14 cellular contexts compared by ENCODE assay signal in the genomic region with DNA sequence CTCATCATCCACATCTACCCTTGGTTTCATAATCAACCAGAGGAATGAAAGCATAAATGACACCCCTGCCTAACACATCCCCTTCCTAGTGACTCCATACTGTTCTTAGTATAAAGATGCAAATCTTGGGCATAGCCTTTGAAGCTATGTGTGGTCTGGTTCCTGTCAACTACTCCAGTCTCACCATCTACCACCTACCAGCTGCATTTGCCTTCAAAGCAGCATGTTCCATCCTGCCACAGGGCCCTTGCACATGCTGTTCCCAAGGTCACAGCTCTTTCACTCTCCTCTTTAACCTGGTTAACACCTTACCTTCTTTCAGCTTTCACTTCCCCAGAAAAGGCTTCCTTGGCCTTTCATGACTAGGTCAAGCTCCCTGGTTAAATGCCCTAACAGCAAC.
A peak's percentile ranks its signal among the peaks of the same experiment; 100 is the strongest.
DNase-seq lines count a peak whose midpoint lies in the region; ATAC-seq, FAIRE-seq and TF ChIP-seq lines count a peak whose summit lies in the region.
"Had no signal": no experiment of that assay in that cellular context is flagged by ENCODE, and none has a peak within 500 bp of the region (broad histone marks: within the 10 kb centered on the region; RNA-seq: fewer than 3 reads in every experiment).

No MANE protein-coding gene starts in this region.

- H3K9me3 ChIP-seq in DND-41 (ENCODE audit: insufficient read depth, low read length, severe bottlenecking) (no peaks in the 10 kb centered on the region), esophagus muscularis mucosa (no peaks in the 10 kb centered on the region)
- H3K9me3 ChIP-seq: gastroesophageal sphincter had no signal

- H2AFZ ChIP-seq in DND-41 (ENCODE audit: low read depth, low read length) = no peak overlapping the region

- peak overlapping the region; percentile 87 for H3K27ac Mint-ChIP-seq in activated T-helper 1 cell treated with anti-CD3 and anti-CD28 coated beads, Interleukin-12 subunit alpha, Interleukin-12 subunit beta, Interleukin-2, Interleukin-4 antibody, amounts not matched to agents 30 ng/mL and 10 ng/mL and 1 ng/mL, durations not matched to agents 14 hours and 24 hours and 36 hours

- peaks cover 6% of the 10 kb centered on the region for H3K9me3 Mint-ChIP-seq in activated T-helper 1 cell treated with anti-CD3 and anti-CD28 coated beads, Interleukin-12 subunit alpha, Interleukin-12 subunit beta, Interleukin-2, Interleukin-4 antibody, amounts not matched to agents 30 ng/mL and 10 ng/mL and 1 ng/mL, durations not matched to agents 14 hours and 24 hours and 36 hours
- H3K9me3 Mint-ChIP-seq: neural crest cell had no signal

- no peak for TF ChIP-seq POLR2A in esophagus muscularis mucosa (IDR thresholded peaks at IDR 0.05; ENCODE audit: low read depth)

- intact Hi-C loops in activated T-helper 1 cell treated with anti-CD3 and anti-CD28 coated beads, Interleukin-12 subunit alpha, Interleukin-12 subunit beta, Interleukin-2, Interleukin-4 antibody, amounts not matched to agents 30 ng/mL and 10 ng/mL and 1 ng/mL, durations not matched to agents 14 hours and 24 hours and 36 hours (cut with micrococcal nuclease) = loop anchor here (1.0 kb wide), 3 partner anchors 14 to 64 kb away; no protein-coding TSS in a partner anchor
- intact Hi-C loops in esophagus muscularis mucosa (cut with DNase I) = no loop called here

- peak; percentile 47 for DNase-seq in DND-41
- DNase-seq in GM18507 (ENCODE audit: extremely low spot score, insufficient read length, low read depth) = no peak
- no peak for DNase-seq in activated T-helper 1 cell treated with anti-CD3 and anti-CD28 coated beads, Interleukin-12 subunit alpha, Interleukin-12 subunit beta, Interleukin-2, Interleukin-4 antibody, amounts not matched to agents 30 ng/mL and 10 ng/mL and 1 ng/mL, durations not matched to agents 14 hours and 24 hours and 36 hours (ENCODE audit: low spot score)
- peak in 3 of 4 experiments; percentile 26 to 41 (median 32) for DNase-seq in stimulated activated CD4-positive, alpha-beta T cell treated with anti-CD3 and anti-CD28 coated beads, Interleukin-1b, Interleukin-23, amount 100 ng/mL, for 24 hours (ENCODE audit: low read depth in 4 of 4, low spot score in 1 of 4)
- no peak for DNase-seq in esophagus muscularis mucosa (ENCODE audit: extremely low spot score)
- DNase-seq: C1 segment of cervical spinal cord, NCI-H1417 treated with DMSO at 0.1 percent for 48 hours, NCI-H2227 treated with DMSO at 0.1 percent for 48 hours, Right ventricle myocardium superior had no signal

- H3K79me2 ChIP-seq in DND-41 (ENCODE audit: insufficient read depth, low read length) = peaks cover 23% of the 10 kb centered on the region

- H3K4me3 Mint-ChIP-seq in activated T-helper 1 cell treated with anti-CD3 and anti-CD28 coated beads, Interleukin-12 subunit alpha, Interleukin-12 subunit beta, Interleukin-2, Interleukin-4 antibody, amounts not matched to agents 30 ng/mL and 10 ng/mL and 1 ng/mL, durations not matched to agents 14 hours and 24 hours and 36 hours = peak overlapping the region; percentile 19
- H3K4me3 Mint-ChIP-seq: neural crest cell had no signal

- FAIRE-seq in GM18507 (lab: Jason Lieb, UNC) = peak; percentile 54

- no peak overlapping the region for H3K9ac ChIP-seq in DND-41 (ENCODE audit: low read depth, low read length)
- H3K9ac ChIP-seq: KMS-11 had no signal

- no peak for TF ChIP-seq CTCF in DND-41 (IDR thresholded peaks at IDR 0.05; ENCODE audit: borderline replicate concordance, extremely low read depth, low read length, poor library complexity, severe bottlenecking)
- TF ChIP-seq CTCF in esophagus muscularis mucosa (IDR thresholded peaks at IDR 0.05) = no peak

- H3K27me3 Mint-ChIP-seq in activated T-helper 1 cell treated with anti-CD3 and anti-CD28 coated beads, Interleukin-12 subunit alpha, Interleukin-12 subunit beta, Interleukin-2, Interleukin-4 antibody, amounts not matched to agents 30 ng/mL and 10 ng/mL and 1 ng/mL, durations not matched to agents 14 hours and 24 hours and 36 hours (ENCODE audit: insufficient read depth) = no peaks in the 10 kb centered on the region

- H3K4me2 ChIP-seq in DND-41 (ENCODE audit: insufficient read depth, low read length) = no peak overlapping the region
- H3K4me2 ChIP-seq: KMS-11 had no signal

- H3K27me3 ChIP-seq in DND-41 (ENCODE audit: insufficient read depth, low read length, poor library complexity) (no peaks in the 10 kb centered on the region), esophagus muscularis mucosa (no peaks in the 10 kb centered on the region)
- H3K27me3 ChIP-seq: gastroesophageal sphincter had no signal

- no peak for TF ChIP-seq EP300 in esophagus muscularis mucosa (IDR thresholded peaks at IDR 0.05)

- H3K4me1 ChIP-seq in DND-41 (ENCODE audit: insufficient read depth, low read length) (peaks cover 35% of the 10 kb centered on the region), esophagus muscularis mucosa (peaks cover 0 to 16% (median 9%) of the 10 kb centered on the region in 4 donors)
- H3K4me1 ChIP-seq: gastroesophageal sphincter had no signal

- H3K4me3 ChIP-seq in DND-41 (ENCODE audit: low read depth in 1 of 2, low read length in 2 of 2) = no peak overlapping the region
- H3K4me3 ChIP-seq in esophagus muscularis mucosa = no peak overlapping the region
- H3K4me3 ChIP-seq: gastroesophageal sphincter had no signal

- peaks cover 18% of the 10 kb centered on the region for H3K36me3 Mint-ChIP-seq in activated T-helper 1 cell treated with anti-CD3 and anti-CD28 coated beads, Interleukin-12 subunit alpha, Interleukin-12 subunit beta, Interleukin-2, Interleukin-4 antibody, amounts not matched to agents 30 ng/mL and 10 ng/mL and 1 ng/mL, durations not matched to agents 14 hours and 24 hours and 36 hours (ENCODE audit: low read depth)

- H3K4me1 Mint-ChIP-seq in activated T-helper 1 cell treated with anti-CD3 and anti-CD28 coated beads, Interleukin-12 subunit alpha, Interleukin-12 subunit beta, Interleukin-2, Interleukin-4 antibody, amounts not matched to agents 30 ng/mL and 10 ng/mL and 1 ng/mL, durations not matched to agents 14 hours and 24 hours and 36 hours (ENCODE audit: low read depth) = peaks cover 76% of the 10 kb centered on the region

- ATAC-seq in DND-41 (ENCODE audit: insufficient read depth, low read depth) (peak; percentile 77), HG03442 (IDR thresholded peaks at IDR 0.05; ENCODE audit: unreplicated experiment) (no peak), GM19467 (IDR thresholded peaks at IDR 0.05; ENCODE audit: unreplicated experiment) (no peak)
- ATAC-seq: gastroesophageal sphincter had no signal

- no peaks in the 10 kb centered on the region for H4K20me1 ChIP-seq in DND-41 (ENCODE audit: insufficient read depth, low read length)

- H3K36me3 ChIP-seq in DND-41 (ENCODE audit: insufficient read depth, low read length) = no peaks in the 10 kb centered on the region
- H3K36me3 ChIP-seq in esophagus muscularis mucosa = no peaks in the 10 kb centered on the region
- H3K36me3 ChIP-seq: gastroesophageal sphincter had no signal

- H3K27ac ChIP-seq in DND-41 (ENCODE audit: low read length) (peak overlapping the region; percentile 12; the same call in 1 of the 2 replicates), esophagus muscularis mucosa (replicated peaks in 1 of 4) (no peak overlapping the region)
- H3K27ac ChIP-seq: gastroesophageal sphincter, KMS-11 had no signal

Comparison
In these comparisons a context has a peak if more than half of its experiments do, and no peak if none do; other contexts are left out.
1. DNase-seq: peak in DND-41 (single experiment) and stimulated activated CD4-positive, alpha-beta T cell treated with anti-CD3 and anti-CD28 coated beads, Interleukin-1b, Interleukin-23, amount 100 ng/mL, for 24 hours (3 of 4); none in GM18507 (single experiment), activated T-helper 1 cell treated with anti-CD3 and anti-CD28 coated beads, Interleukin-12 subunit alpha, Interleukin-12 subunit beta, Interleukin-2, Interleukin-4 antibody, amounts not matched to agents 30 ng/mL and 10 ng/mL and 1 ng/mL, durations not matched to agents 14 hours and 24 hours and 36 hours (single experiment) and esophagus muscularis mucosa (single experiment).